Comparison of ENCODE assay signal across 21 cellular contexts in genomic region chr6:80314531-80314930, GRCh38.
DNase-seq lines count a peak whose midpoint lies in the region; ATAC-seq, FAIRE-seq and TF ChIP-seq lines count a peak whose summit lies in the region.
"Had no signal": no experiment of that assay in that cellular context is flagged by ENCODE, and none has a peak within 500 bp of the region (broad histone marks: within the 10 kb centered on the region; RNA-seq: fewer than 3 reads in every experiment).

No MANE protein-coding gene starts in this region.

- FAIRE-seq in H1 (lab: Jason Lieb, UNC), result no peak
- FAIRE-seq: G401.6, GM12892, GM19239, H54 had no signal

- TF ChIP-seq RAD21 in IMR-90 (IDR thresholded peaks at IDR 0.05; ENCODE audit: low read length) (no peak), H1 (IDR thresholded peaks at IDR 0.05 in 1 of 2, conservative IDR thresholded peaks at IDR 0.05 in 1 of 2; ENCODE audit: low read depth in 2 of 2, low read length in 2 of 2) (no peak)

- TF ChIP-seq CTCF in IMR-90 (conservative IDR thresholded peaks at IDR 0.05; ENCODE audit: low read depth, low read length) (no peak), H1 (IDR thresholded peaks at IDR 0.05; ENCODE audit: control extremely low read depth in 1 of 3, insufficient read depth in 1 of 3, low read depth in 1 of 3, low read length in 3 of 3) (no peak), spleen (IDR thresholded peaks at IDR 0.05 in 8 of 11, conservative IDR thresholded peaks at IDR 0.05 in 3 of 11) (no peak)
- no peak for TF ChIP-seq CTCF in activated CD8-positive, alpha-beta T cell treated with anti-CD3 and anti-CD28 coated beads for 36 hours (IDR thresholded peaks at IDR 0.05)

- H3K36me3 Mint-ChIP-seq in activated CD8-positive, alpha-beta T cell treated with anti-CD3 and anti-CD28 coated beads for 36 hours (ENCODE audit: low read depth), result peaks cover 14% of the 10 kb centered on the region

- H3K9me3 ChIP-seq in IMR-90 (ENCODE audit: control insufficient read depth, insufficient read depth, low read length) (no peaks in the 10 kb centered on the region), H1 (ENCODE audit: insufficient read depth in 2 of 2, low read depth in 1 of 2, low read length in 1 of 2) (no peaks in the 10 kb centered on the region), spleen (peaks cover 0 to 25% (median 5%) of the 10 kb centered on the region in 8 donors), MG63 (peaks cover 5% of the 10 kb centered on the region; the same call in 1 of the 2 replicates)
- H3K9me3 ChIP-seq: BLaER1, Caco-2, HAP-1 had no signal

- no peaks in the 10 kb centered on the region for H3K23me2 ChIP-seq in H1 (ENCODE audit: low read depth, low read length)

- H4K5ac ChIP-seq in IMR-90 (ENCODE audit: low read depth, low read length), result no peak overlapping the region
- H4K5ac ChIP-seq in H1 (ENCODE audit: insufficient read length, low read depth, low read length), result no peak overlapping the region

- H3K23ac ChIP-seq in IMR-90 (ENCODE audit: low read depth, low read length), result no peak overlapping the region
- H3K23ac ChIP-seq in H1 (ENCODE audit: insufficient read length), result no peak overlapping the region

- H4K20me1 ChIP-seq in IMR-90 (ENCODE audit: insufficient read depth, low read length), result no peaks in the 10 kb centered on the region
- H4K20me1 ChIP-seq in H1 (replicated peaks in 1 of 2; ENCODE audit: control insufficient read depth in 1 of 2, insufficient read depth in 2 of 2, low read length in 2 of 2), result no peaks in the 10 kb centered on the region
- H4K20me1 ChIP-seq: BLaER1 had no signal

- no peak overlapping the region for H3K14ac ChIP-seq in IMR-90 (replicated peaks; ENCODE audit: low read depth, low read length)
- H3K14ac ChIP-seq in H1 (ENCODE audit: insufficient read length), result no peak overlapping the region

- H3K27me3 Mint-ChIP-seq in activated CD8-positive, alpha-beta T cell treated with anti-CD3 and anti-CD28 coated beads for 36 hours, result no peaks in the 10 kb centered on the region
- H3K27me3 Mint-ChIP-seq: B cell; CD4-positive, CD25-positive, alpha-beta regulatory T cell had no signal

- no peak overlapping the region for H4K91ac ChIP-seq in IMR-90 (ENCODE audit: insufficient read depth, low read depth, low read length)
- no peak overlapping the region for H4K91ac ChIP-seq in H1 (replicated peaks; ENCODE audit: insufficient read length, low read length)

- WGBS in IMR-90 (ENCODE audit: extremely low coverage in 2 of 2, insufficient read length in 1 of 2), 2 experiments, result 91% methylated on average over 5 of the region's 13 CpGs; no CpG with 5 or more reads in 1 of the 2 experiments
- WGBS in H1 (ENCODE audit: extremely low coverage in 1 of 2, insufficient coverage in 1 of 2, insufficient read length in 1 of 2, insufficient replicate concordance in 2 of 2, low coverage in 1 of 2, low lambda C conversion rate in 2 of 2, missing lambda C conversion rate in 1 of 2), 2 experiments, result 94% methylated on average over 13 of the region's 13 CpGs; no CpG with 5 or more reads in 1 of the 2 experiments
- 92 to 98% (median 96%) methylated on average over 10 to 13 of the region's 13 CpGs for WGBS in spleen, 5 donors

- H3K9me1 ChIP-seq in IMR-90 (ENCODE audit: insufficient read depth, low read length), result no peaks in the 10 kb centered on the region

- dilution Hi-C loops in IMR-90 (cut with HindIII; ENCODE audit: low sequenced_read_pairs, unreplicated experiment), result no loop called here

- H3K18ac ChIP-seq in IMR-90 (ENCODE audit: low read depth, low read length) (no peak overlapping the region), H1 (ENCODE audit: extremely low read depth, low read length) (no peak overlapping the region; the same call in 1 of the 2 replicates)

- H4K8ac ChIP-seq in IMR-90 (ENCODE audit: low read depth in 2 of 2, low read length in 2 of 2), result no peak overlapping the region
- no peak overlapping the region for H4K8ac ChIP-seq in H1 (ENCODE audit: extremely low read depth, insufficient read depth, low read length)

- H3K4me1 Mint-ChIP-seq in activated CD8-positive, alpha-beta T cell treated with anti-CD3 and anti-CD28 coated beads for 36 hours (ENCODE audit: low read depth), result no peaks in the 10 kb centered on the region

- CTCF ChIA-PET in IMR-90 (lab: Yijun Ruan, JAX) (no interaction called here), H1 (lab: Charles Lee; ENCODE audit: partially characterized antibody) (interaction anchor here (0.7 to 1.4 kb wide), 3 partner anchors 10 to 283 kb away, joined by 3 to 6 read pairs (median 3); no protein-coding TSS in a partner anchor)
- CTCF ChIA-PET in activated CD8-positive, alpha-beta T cell treated with anti-CD3 and anti-CD28 coated beads for 36 hours (lab: Charles Lee), result interaction anchor here (1.0 kb wide), 1 partner anchor 10 kb away, joined by 3 read pairs; no protein-coding TSS in a partner anchor

- no peak overlapping the region for H3K56ac ChIP-seq in IMR-90 (ENCODE audit: extremely low read depth, insufficient read depth, low read length)
- H3K56ac ChIP-seq in H1 (replicated peaks; ENCODE audit: insufficient read length, low read depth, low read length), result no peak overlapping the region

- H3K4me3 ChIP-seq in IMR-90 (ENCODE audit: insufficient read depth, low read depth, low read length) (no peak overlapping the region), H1 (ENCODE audit: extremely low read depth in 1 of 4, insufficient read depth in 2 of 4, low read depth in 3 of 4, low read length in 4 of 4) (no peak overlapping the region), spleen (no peak overlapping the region), MG63 (no peak overlapping the region)
- H3K4me3 ChIP-seq: BLaER1, GM23338, HAP-1 had no signal

- no peak overlapping the region for H3K4me2 ChIP-seq in IMR-90 (ENCODE audit: low read depth, low read length)
- no peak overlapping the region for H3K4me2 ChIP-seq in H1 (ENCODE audit: insufficient read depth in 1 of 2, low read depth in 2 of 2, low read length in 2 of 2)
- H3K4me2 ChIP-seq: BLaER1, GM23338 had no signal

- H2BK5ac ChIP-seq in IMR-90 (ENCODE audit: low read depth, low read length, poor library complexity, severe bottlenecking) (no peak overlapping the region), H1 (ENCODE audit: low read depth, low read length) (peak overlapping the region; percentile 44; the same call in 1 of the 2 replicates)

- H3K27ac Mint-ChIP-seq in activated CD8-positive, alpha-beta T cell treated with anti-CD3 and anti-CD28 coated beads for 36 hours, result no peak overlapping the region
- H3K27ac Mint-ChIP-seq: B cell; CD8-positive, alpha-beta T cell; HFFc6 had no signal

- H3K9me3 Mint-ChIP-seq in activated CD8-positive, alpha-beta T cell treated with anti-CD3 and anti-CD28 coated beads for 36 hours, result peaks cover 12% of the 10 kb centered on the region

- no peak for TF ChIP-seq EP300 in H1 (IDR thresholded peaks at IDR 0.05; ENCODE audit: borderline replicate concordance in 1 of 2, low read depth in 2 of 2, low read length in 2 of 2)

- DNase-seq in IMR-90, result no peak
- no peak for DNase-seq in H1 (ENCODE audit: low read depth in 1 of 2, low spot score in 2 of 2)
- DNase-seq in spleen, result peak; percentile 61
- DNase-seq in activated CD8-positive, alpha-beta T cell treated with anti-CD3 and anti-CD28 coated beads for 36 hours, result no peak
- no peak for DNase-seq in MG63
- DNase-seq: Caco-2; CD4-positive, CD25-positive, alpha-beta regulatory T cell; CD8-positive, alpha-beta T cell; DMS153; DND-41; HFFc6 had no signal

- no peak overlapping the region for H2AK9ac ChIP-seq in IMR-90 (replicated peaks; ENCODE audit: low read depth, low read length, poor library complexity)

- no peak overlapping the region for H2BK15ac ChIP-seq in IMR-90 (ENCODE audit: low read depth, low read length)
- H2BK15ac ChIP-seq in H1 (ENCODE audit: low read length), result no peak overlapping the region

- in situ Hi-C loops in IMR-90 (cut with MboI; ENCODE audit: low sequenced_read_pairs), result no loop called here

- H3K27me3 ChIP-seq in IMR-90 (ENCODE audit: control insufficient read depth, insufficient read depth, low read length) (no peaks in the 10 kb centered on the region), H1 (replicated peaks in 1 of 4; ENCODE audit: control insufficient read depth in 3 of 4, extremely low read depth in 1 of 4, insufficient read depth in 3 of 4, low read length in 3 of 4) (no peaks in the 10 kb centered on the region), spleen (replicated peaks in 1 of 7) (no peaks in the 10 kb centered on the region), MG63 (no peaks in the 10 kb centered on the region)
- H3K27me3 ChIP-seq: BLaER1 had no signal

- H3K9ac ChIP-seq in IMR-90 (ENCODE audit: low read depth, low read length) (no peak overlapping the region), H1 (replicated peaks in 1 of 4; ENCODE audit: extremely low read depth in 1 of 4, low read depth in 3 of 4, low read length in 3 of 4) (no peak overlapping the region)
- H3K9ac ChIP-seq: BLaER1 had no signal

- no peak overlapping the region for H2AK5ac ChIP-seq in IMR-90 (ENCODE audit: low read depth, low read length)
- H2AK5ac ChIP-seq in H1 (ENCODE audit: low read depth, low read length), result no peak overlapping the region

- H3K27ac ChIP-seq in IMR-90 (ENCODE audit: insufficient read depth, low read length) (no peak overlapping the region), H1 (ENCODE audit: low read depth, low read length) (no peak overlapping the region; the same call in 1 of the 2 replicates), spleen (no peak overlapping the region)
- H3K27ac ChIP-seq: BLaER1, C4-2B had no signal

- H3K4me3 Mint-ChIP-seq in activated CD8-positive, alpha-beta T cell treated with anti-CD3 and anti-CD28 coated beads for 36 hours, result no peak overlapping the region
- H3K4me3 Mint-ChIP-seq: B cell; CD4-positive, CD25-positive, alpha-beta regulatory T cell; CD8-positive, alpha-beta T cell; GM23338; HFFc6 had no signal

- H3K79me2 ChIP-seq in H1 (ENCODE audit: control insufficient read depth in 1 of 2, insufficient read depth in 2 of 2, low read length in 2 of 2), result no peaks in the 10 kb centered on the region

- no peak overlapping the region for H2BK12ac ChIP-seq in H1 (ENCODE audit: low read depth, low read length)

- no peaks in the 10 kb centered on the region; the same call in 1 of the 2 replicates for H3K4me1 ChIP-seq in IMR-90 (ENCODE audit: control insufficient read depth, insufficient read depth, low read length)
- no peaks in the 10 kb centered on the region for H3K4me1 ChIP-seq in H1 (replicated peaks in 1 of 4; ENCODE audit: control insufficient read depth in 3 of 4, insufficient read depth in 4 of 4, low read length in 3 of 4)
- H3K4me1 ChIP-seq in spleen, result no peaks in the 10 kb centered on the region
- H3K4me1 ChIP-seq: BLaER1, Caco-2, HAP-1 had no signal

- no peaks in the 10 kb centered on the region for H3K79me1 ChIP-seq in IMR-90 (ENCODE audit: low read depth in 1 of 2, low read length in 2 of 2)
- no peaks in the 10 kb centered on the region for H3K79me1 ChIP-seq in H1 (ENCODE audit: low read depth, low read length)

- no peak overlapping the region for H2BK120ac ChIP-seq in IMR-90 (ENCODE audit: low read depth, low read length)
- no peak overlapping the region for H2BK120ac ChIP-seq in H1 (replicated peaks; ENCODE audit: low read depth, low read length)

- ATAC-seq in IMR-90 (ENCODE audit: low read depth) (no peak), GM21526 (IDR thresholded peaks at IDR 0.05; ENCODE audit: low FRiP score, unreplicated experiment) (no peak)
- no peak for ATAC-seq in activated CD8-positive, alpha-beta T cell treated with anti-CD3 and anti-CD28 coated beads for 36 hours
- ATAC-seq: CD8-positive, alpha-beta T cell; GM23338 had no signal

- H2AFZ ChIP-seq in IMR-90 (replicated peaks; ENCODE audit: low read length, poor library complexity) (no peak overlapping the region), H1 (ENCODE audit: low read length) (no peak overlapping the region)
- H2AFZ ChIP-seq: GM23338 had no signal

- POLR2A ChIA-PET in IMR-90 (lab: Charles Lee; ENCODE audit: unreplicated experiment), result no interaction called here
- POLR2A ChIA-PET in H1 (lab: Charles Lee; ENCODE audit: partially characterized antibody), result no interaction called here
- POLR2A ChIA-PET in activated CD8-positive, alpha-beta T cell treated with anti-CD3 and anti-CD28 coated beads for 36 hours (lab: Charles Lee), result no interaction called here

- H3K4ac ChIP-seq in IMR-90 (ENCODE audit: low read depth, low read length) (no peak overlapping the region), H1 (replicated peaks; ENCODE audit: insufficient read length, low read depth, low read length) (no peak overlapping the region)

- BruUV-seq in IMR-90 (replicated peaks; lab: Mats Ljungman, UMichigan), result no TSS peak

- H2BK20ac ChIP-seq in IMR-90 (ENCODE audit: low read depth, low read length) (no peak overlapping the region), H1 (ENCODE audit: low read length) (no peak overlapping the region)

- no peaks in the 10 kb centered on the region for H3K36me3 ChIP-seq in IMR-90 (ENCODE audit: control insufficient read depth, insufficient read depth, low read length)
- no peaks in the 10 kb centered on the region for H3K36me3 ChIP-seq in H1 (ENCODE audit: control insufficient read depth in 2 of 4, insufficient read depth in 4 of 4, low read length in 3 of 4)
- H3K36me3 ChIP-seq in spleen, result no peaks in the 10 kb centered on the region
- H3K36me3 ChIP-seq in MG63, result no peaks in the 10 kb centered on the region
- H3K36me3 ChIP-seq: BLaER1, HAP-1 had no signal

- no peak for TF ChIP-seq POLR2A in IMR-90 (IDR thresholded peaks at IDR 0.05; ENCODE audit: low read depth, low read length)
- TF ChIP-seq POLR2A in H1 (IDR thresholded peaks at IDR 0.05; ENCODE audit: control extremely low read depth in 1 of 2, low read depth in 2 of 2, low read length in 2 of 2), result no peak
- no peak for TF ChIP-seq POLR2A in spleen (IDR thresholded peaks at IDR 0.05)

- intact Hi-C loops in IMR-90 (cut with micrococcal nuclease), result no loop called here
- intact Hi-C loops in spleen (cut with DNase I; ENCODE audit: low total_unique reads), result no loop called here
- intact Hi-C loops in activated CD8-positive, alpha-beta T cell treated with anti-CD3 and anti-CD28 coated beads for 36 hours (cut with micrococcal nuclease), result no loop called here
